8 cellular contexts compared by ENCODE assay signal in genomic region chrX:136147966-136148365, GRCh38. TPM values are rescaled to one million over a fixed set of nuclear protein-coding genes. Genes with fewer than 3 reads are reported as not detected.
DNase-seq lines count a peak whose midpoint lies in the region; ATAC-seq and TF ChIP-seq lines count a peak whose summit lies in the region.

No MANE protein-coding gene starts in this region.

- no peak for TF ChIP-seq RAD21 in liver (IDR thresholded peaks at IDR 0.05)

- no peak for DNase-seq in right lobe of liver
- DNase-seq in cardiac fibroblast (ENCODE audit: low read depth in 2 of 2): no peak
- no peak for DNase-seq in memory B cell (ENCODE audit: low spot score in 2 of 2)
- peak; percentile 32 to 55 for DNase-seq in uterus
- DNase-seq in NCI-H510A treated with DMSO at 0.1 percent for 48 hours (lab: John Stamatoyannopoulos, UW): no peak

- peaks cover 0 to 3% (median 0%) of the 10 kb centered on the region in 4 donors for H3K27me3 ChIP-seq in liver (ENCODE audit: control insufficient read depth in 4 of 4, insufficient read depth in 4 of 4, low read length in 3 of 4)
- no peaks in the 10 kb centered on the region for H3K27me3 ChIP-seq in right lobe of liver
- no peaks in the 10 kb centered on the region for H3K27me3 ChIP-seq in uterus

- no peak overlapping the region for H3K9ac ChIP-seq in liver (ENCODE audit: low read depth in 1 of 2, low read length in 2 of 2)

- H3K4me1 ChIP-seq in liver (ENCODE audit: control insufficient read depth in 4 of 4, insufficient read depth in 4 of 4, low read length in 3 of 4) (peaks cover 0 to 5% (median 2%) of the 10 kb centered on the region in 4 donors), right lobe of liver (no peaks in the 10 kb centered on the region), uterus (no peaks in the 10 kb centered on the region)

- H3K27me3 Mint-ChIP-seq in memory B cell: peaks cover 6% of the 10 kb centered on the region

- H3K9me3 ChIP-seq in liver (ENCODE audit: control insufficient read depth in 4 of 4, low read length in 3 of 4) (no peaks in the 10 kb centered on the region), right lobe of liver (no peaks in the 10 kb centered on the region), uterus (no peaks in the 10 kb centered on the region)

- WGBS in liver: 27% methylated on average over 17 of the region's 17 CpGs
- 25% methylated on average over 10 of the region's 17 CpGs for WGBS in right lobe of liver (ENCODE audit: insufficient coverage, low coverage, low lambda C conversion rate, missing lambda C conversion rate)

- H3K36me3 ChIP-seq in liver (ENCODE audit: control insufficient read depth in 4 of 4, insufficient read depth in 3 of 4, low read depth in 1 of 4, low read length in 3 of 4) (no peaks in the 10 kb centered on the region), right lobe of liver (no peaks in the 10 kb centered on the region), uterus (no peaks in the 10 kb centered on the region)

- peak overlapping the region; percentile 64 for H3K4me3 Mint-ChIP-seq in memory B cell

- TF ChIP-seq CTCF in liver (IDR thresholded peaks at IDR 0.05; ENCODE audit: low read depth, low read length, missing input control): no peak
- no peak for TF ChIP-seq CTCF in right lobe of liver (IDR thresholded peaks at IDR 0.05)
- no peak for TF ChIP-seq CTCF in cardiac fibroblast (IDR thresholded peaks at IDR 0.05; ENCODE audit: low read depth, low read length)
- TF ChIP-seq CTCF in uterus (IDR thresholded peaks at IDR 0.05): no peak

- TF ChIP-seq POLR2A in right lobe of liver (IDR thresholded peaks at IDR 0.05) (no peak), uterus (IDR thresholded peaks at IDR 0.05) (no peak), GM18505 (IDR thresholded peaks at IDR 0.05; ENCODE audit: borderline replicate concordance, extremely low read depth, insufficient read depth, insufficient read length) (no peak)

- intact Hi-C loops in right lobe of liver (cut with DNase I) (no loop called here), uterus (cut with DNase I; ENCODE audit: low total_unique reads) (no loop called here)

- H3K36me3 Mint-ChIP-seq in memory B cell: no peaks in the 10 kb centered on the region

- H3K27ac ChIP-seq in liver (ENCODE audit: low read depth in 1 of 2, low read length in 2 of 2): peak overlapping the region; percentile 56 to 71
- H3K27ac ChIP-seq in right lobe of liver: no peak overlapping the region
- H3K27ac ChIP-seq in uterus: peak overlapping the region; percentile 95 to 99

- H3K4me3 ChIP-seq in liver (ENCODE audit: low read depth in 1 of 3, low read length in 3 of 3) (peak overlapping the region in 2 of 3 donors; percentile 36 to 73), right lobe of liver (peak overlapping the region in 1 of 3 donors; percentile 59), cardiac fibroblast (replicated peaks in 1 of 2; ENCODE audit: low read depth in 2 of 2, low read length in 2 of 2) (peak overlapping the region; percentile 47 to 63), uterus (peak overlapping the region; percentile 43 to 90)

- no peak overlapping the region for H3K27ac Mint-ChIP-seq in memory B cell

- no peaks in the 10 kb centered on the region for H3K9me3 Mint-ChIP-seq in memory B cell

- peaks cover 16% of the 10 kb centered on the region for H3K4me1 Mint-ChIP-seq in memory B cell

- ATAC-seq in right lobe of liver: no peak
- ATAC-seq in memory B cell (ENCODE audit: low read depth): no peak
- ATAC-seq in HG03097 (IDR thresholded peaks at IDR 0.05; ENCODE audit: low FRiP score, unreplicated experiment): no peak
- no peak for ATAC-seq in GM18505 (IDR thresholded peaks at IDR 0.05; ENCODE audit: unreplicated experiment)

TF ChIP-seq in liver, 16 proteins besides CTCF, POLR2A, EP300 and RAD21:
- no peak for TF ChIP-seq FOXA1 (IDR thresholded peaks at IDR 0.05)
- TF ChIP-seq MAX (IDR thresholded peaks at IDR 0.05): no peak
- no peak for TF ChIP-seq FOXA2 (IDR thresholded peaks at IDR 0.05)
- TF ChIP-seq ATF3 (IDR thresholded peaks at IDR 0.05): no peak
- TF ChIP-seq NR2F2 (IDR thresholded peaks at IDR 0.05): no peak
- TF ChIP-seq ZBTB33 (IDR thresholded peaks at IDR 0.05): no peak
- no peak for TF ChIP-seq REST (IDR thresholded peaks at IDR 0.05)
- TF ChIP-seq SP1 (IDR thresholded peaks at IDR 0.05): no peak
- no peak for TF ChIP-seq EGR1 (IDR thresholded peaks at IDR 0.05; ENCODE audit: low read depth in 2 of 2)
- no peak for TF ChIP-seq TAF1 (conservative IDR thresholded peaks at IDR 0.05)
- no peak for TF ChIP-seq GABPA (IDR thresholded peaks at IDR 0.05 in 1 of 2, conservative IDR thresholded peaks at IDR 0.05 in 1 of 2)
- no peak for TF ChIP-seq JUND (IDR thresholded peaks at IDR 0.05)
- TF ChIP-seq RXRA (IDR thresholded peaks at IDR 0.05): no peak
- TF ChIP-seq YY1 (IDR thresholded peaks at IDR 0.05): no peak
- TF ChIP-seq HNF4A (conservative IDR thresholded peaks at IDR 0.05): no peak
- no peak for TF ChIP-seq HNF4G (IDR thresholded peaks at IDR 0.05)
TF ChIP-seq in liver: peak in this region for 0.

RNA-seq across cellular contexts. Expression of gene FHL1, which starts 0.6 kb away (rescaled TPM):
- total RNA-seq in liver (10 to 100 TPM in 1 of 2 donors, 1 to 10 TPM in 1; 8.8 to 18.7 TPM), right lobe of liver (10 to 100 TPM in 5 of 6 experiments, 1 to 10 TPM in 1; 8.0 to 27.6 (median 18.5) TPM), uterus (100 to 1,000 TPM; 279 to 745 (median 469) TPM)
- polyA plus RNA-seq in liver: 10 to 100 TPM; 11.3 to 20.2 TPM

Comparison
In these comparisons a context has a peak if more than half of its experiments do, and no peak if none do; other contexts are left out.
1. H3K27ac ChIP-seq: peak in liver (2 of 2) and uterus (2 of 2); none in right lobe of liver (0 of 3).
2. DNase-seq: peak in uterus (2 of 2); none in right lobe of liver (0 of 3), cardiac fibroblast (0 of 2), memory B cell (0 of 2) and NCI-H510A treated with DMSO at 0.1 percent for 48 hours (single experiment).
3. RNA of gene FHL1, which starts 0.6 kb away (total RNA-seq): 279 to 745 TPM in uterus; 8.0 to 27.6 TPM in right lobe of liver and 8.8 to 18.7 TPM in liver; every median in the first group is over 4 times any median in the second.